8 cellular contexts compared by ENCODE assay signal in genomic region chr22:36368359-36368983, GRCh38. TPM values are rescaled to one million over a fixed set of nuclear protein-coding genes. Genes with fewer than 3 reads are reported as not detected.
DNase-seq lines count a peak whose midpoint lies in the region; ATAC-seq and TF ChIP-seq lines count a peak whose summit lies in the region.

No MANE protein-coding gene starts in this region.

- H3K36me3 ChIP-seq in gastroesophageal sphincter (no peaks in the 10 kb centered on the region), prostate gland (no peaks in the 10 kb centered on the region)

- H3K27ac ChIP-seq in gastroesophageal sphincter (peak overlapping the region; percentile 84 to 100 (median 98)), prostate gland (peak overlapping the region; percentile 91 to 96)

- POLR2A ChIA-PET in activated CD8-positive, alpha-beta T cell treated with anti-CD3 and anti-CD28 coated beads, Interleukin-2, amount 10 ng/mL, durations not matched to agents 7 days and 5 days (lab: Charles Lee), result interaction anchor here (2.0 kb wide), 1 partner anchor 9 kb away, joined by 7 read pairs; no protein-coding TSS in a partner anchor

- H3K4me3 Mint-ChIP-seq in activated CD4-positive, alpha-beta T cell treated with anti-CD3 and anti-CD28 coated beads, Interleukin-2, amount 10 ng/mL, durations not matched to agents 24 days and 14 days, result peak overlapping the region; percentile 65
- peak overlapping the region; percentile 78 for H3K4me3 Mint-ChIP-seq in activated CD8-positive, alpha-beta T cell treated with anti-CD3 and anti-CD28 coated beads, Interleukin-2, amount 10 ng/mL, durations not matched to agents 7 days and 5 days

- peaks cover 43% of the 10 kb centered on the region for H3K36me3 Mint-ChIP-seq in activated CD4-positive, alpha-beta T cell treated with anti-CD3 and anti-CD28 coated beads, Interleukin-2, amount 10 ng/mL, durations not matched to agents 24 days and 14 days (ENCODE audit: low read depth)
- H3K36me3 Mint-ChIP-seq in activated CD8-positive, alpha-beta T cell treated with anti-CD3 and anti-CD28 coated beads, Interleukin-2, amount 10 ng/mL, durations not matched to agents 7 days and 5 days (ENCODE audit: low read depth), result peaks cover 80% of the 10 kb centered on the region

- H3K9me3 ChIP-seq in gastroesophageal sphincter (no peaks in the 10 kb centered on the region), prostate gland (no peaks in the 10 kb centered on the region)

- WGBS in gastroesophageal sphincter (ENCODE audit: low coverage in 1 of 2), 2 donors, result 10% methylated on average over 2 of the region's 13 CpGs; no CpG with 5 or more reads in 1 of the 2 donors
- WGBS in prostate gland, result 22% methylated on average over 13 of the region's 13 CpGs

- no peak for TF ChIP-seq EP300 in gastroesophageal sphincter (IDR thresholded peaks at IDR 0.05)

- TF ChIP-seq CTCF in gastroesophageal sphincter (IDR thresholded peaks at IDR 0.05), result peak in 1 of 4 experiments; percentile 18
- TF ChIP-seq CTCF in prostate gland (IDR thresholded peaks at IDR 0.05), result peak in 1 of 4 experiments; percentile 7

- CTCF ChIA-PET in activated CD8-positive, alpha-beta T cell treated with anti-CD3 and anti-CD28 coated beads, Interleukin-2, amount 10 ng/mL, durations not matched to agents 7 days and 5 days (lab: Charles Lee), result interaction anchor here (0.5 to 2.0 kb wide), 6 partner anchors 11 to 190 kb away, joined by 3 to 4 read pairs (median 4); no protein-coding TSS in a partner anchor

- H3K4me1 ChIP-seq in gastroesophageal sphincter, result peaks cover 7 to 100% (median 96%) of the 10 kb centered on the region in 3 donors
- peaks cover 73% of the 10 kb centered on the region for H3K4me1 ChIP-seq in prostate gland (replicated peaks)

- peak overlapping the region in 1 of 2 donors; percentile 15 for H3K4me3 ChIP-seq in gastroesophageal sphincter
- no peak overlapping the region for H3K4me3 ChIP-seq in prostate gland

- peaks cover 92% of the 10 kb centered on the region for H3K4me1 Mint-ChIP-seq in activated CD4-positive, alpha-beta T cell treated with anti-CD3 and anti-CD28 coated beads, Interleukin-2, amount 10 ng/mL, durations not matched to agents 24 days and 14 days
- H3K4me1 Mint-ChIP-seq in activated CD8-positive, alpha-beta T cell treated with anti-CD3 and anti-CD28 coated beads, Interleukin-2, amount 10 ng/mL, durations not matched to agents 7 days and 5 days (ENCODE audit: low read depth), result peaks cover 98% of the 10 kb centered on the region

- ATAC-seq in activated CD8-positive, alpha-beta T cell treated with anti-CD3 and anti-CD28 coated beads, Interleukin-2, amount 10 ng/mL, durations not matched to agents 7 days and 5 days, result no peak
- no peak for ATAC-seq in gastroesophageal sphincter

- no peak for TF ChIP-seq POLR2A in gastroesophageal sphincter (IDR thresholded peaks at IDR 0.05)
- no peak for TF ChIP-seq POLR2A in prostate gland (IDR thresholded peaks at IDR 0.05)

- peak overlapping the region; percentile 89 for H3K27ac Mint-ChIP-seq in activated CD4-positive, alpha-beta T cell treated with anti-CD3 and anti-CD28 coated beads, Interleukin-2, amount 10 ng/mL, durations not matched to agents 24 days and 14 days
- H3K27ac Mint-ChIP-seq in activated CD8-positive, alpha-beta T cell treated with anti-CD3 and anti-CD28 coated beads, Interleukin-2, amount 10 ng/mL, durations not matched to agents 7 days and 5 days, result peak overlapping the region; percentile 88

- H3K27me3 Mint-ChIP-seq in activated CD4-positive, alpha-beta T cell treated with anti-CD3 and anti-CD28 coated beads, Interleukin-2, amount 10 ng/mL, durations not matched to agents 24 days and 14 days, result no peaks in the 10 kb centered on the region
- no peaks in the 10 kb centered on the region for H3K27me3 Mint-ChIP-seq in activated CD8-positive, alpha-beta T cell treated with anti-CD3 and anti-CD28 coated beads, Interleukin-2, amount 10 ng/mL, durations not matched to agents 7 days and 5 days (ENCODE audit: low read depth)

- intact Hi-C loops in activated CD4-positive, alpha-beta T cell treated with anti-CD3 and anti-CD28 coated beads, Interleukin-2, amount 10 ng/mL, durations not matched to agents 24 days and 14 days (cut with micrococcal nuclease), result no loop called here
- intact Hi-C loops in prostate gland (cut with DNase I), result loop anchor here (5.0 kb wide), 2 partner anchors 36 to 99 kb away; no protein-coding TSS in a partner anchor

- H3K27me3 ChIP-seq in gastroesophageal sphincter (no peaks in the 10 kb centered on the region), prostate gland (replicated peaks; ENCODE audit: insufficient read depth) (no peaks in the 10 kb centered on the region)

- H3K9me3 Mint-ChIP-seq in activated CD4-positive, alpha-beta T cell treated with anti-CD3 and anti-CD28 coated beads, Interleukin-2, amount 10 ng/mL, durations not matched to agents 24 days and 14 days, result no peaks in the 10 kb centered on the region
- peaks cover 3% of the 10 kb centered on the region for H3K9me3 Mint-ChIP-seq in activated CD8-positive, alpha-beta T cell treated with anti-CD3 and anti-CD28 coated beads, Interleukin-2, amount 10 ng/mL, durations not matched to agents 7 days and 5 days (ENCODE audit: insufficient read depth)

- peak; percentile 72 for DNase-seq in activated CD4-positive, alpha-beta T cell treated with anti-CD3 and anti-CD28 coated beads, Interleukin-2, amount 10 ng/mL, durations not matched to agents 24 days and 14 days
- no peak for DNase-seq in activated CD4-positive, alpha-beta T cell treated with anti-CD3 and anti-CD28 coated beads for 1 hour
- DNase-seq in activated CD8-positive, alpha-beta T cell treated with anti-CD3 and anti-CD28 coated beads, Interleukin-2, amount 10 ng/mL, durations not matched to agents 7 days and 5 days, result no peak
- DNase-seq in prostate gland (ENCODE audit: low spot score) (no peak), NCI-H1105 (lab: John Stamatoyannopoulos, UW) (no peak), NCI-H2171 treated with DMSO at 0.1 percent for 48 hours (lab: John Stamatoyannopoulos, UW) (no peak)
- DNase-seq in stimulated activated CD8-positive, alpha-beta memory T cell treated with anti-CD3 and anti-CD28 coated beads, Interleukin-4, amount 100 ng/mL, for 48 hours, result no peak

RNA-seq across cellular contexts. Expression of gene MYH9, which starts 19.3 kb away (rescaled TPM):
- 625 and 633 TPM in 2 replicates for total RNA-seq in activated CD4-positive, alpha-beta T cell treated with anti-CD3 and anti-CD28 coated beads, Interleukin-2, amount 10 ng/mL, durations not matched to agents 24 days and 14 days
- 100 to 1,000 TPM; 857 to 883 TPM for total RNA-seq in activated CD8-positive, alpha-beta T cell treated with anti-CD3 and anti-CD28 coated beads, Interleukin-2, amount 10 ng/mL, durations not matched to agents 7 days and 5 days
- total RNA-seq in gastroesophageal sphincter (100 to 1,000 TPM; 304 to 366 (median 322) TPM), prostate gland (100 to 1,000 TPM; 295 to 329 TPM)
